Comparison of ENCODE assay signal across 34 cellular contexts in genomic region chr15:36007699-36008098, GRCh38.
DNase-seq lines count a peak whose midpoint lies in the region; ATAC-seq, FAIRE-seq and TF ChIP-seq lines count a peak whose summit lies in the region.
"Had no signal": no experiment of that assay in that cellular context is flagged by ENCODE, and none has a peak within 500 bp of the region (broad histone marks: within the 10 kb centered on the region; RNA-seq: fewer than 3 reads in every experiment).

No MANE protein-coding gene starts in this region.

- H3K27me3 Mint-ChIP-seq in activated CD4-positive, alpha-beta memory T cell treated with anti-CD3 and anti-CD28 coated beads for 36 hours, result no peaks in the 10 kb centered on the region
- no peaks in the 10 kb centered on the region for H3K27me3 Mint-ChIP-seq in immature natural killer cell (ENCODE audit: low read depth in 3 of 3)
- H3K27me3 Mint-ChIP-seq: B cell; CD4-positive, alpha-beta memory T cell; CD4-positive, alpha-beta T cell; CD4-positive, CD25-positive, alpha-beta regulatory T cell had no signal

- CTCF ChIA-PET in activated CD4-positive, alpha-beta memory T cell treated with anti-CD3 and anti-CD28 coated beads for 36 hours (lab: Charles Lee), result no interaction called here

- H3K4me3 ChIP-seq in body of pancreas (no peak overlapping the region), pancreas (no peak overlapping the region)
- H3K4me3 ChIP-seq: A549; BLaER1; BLaER1 treated with 17β-estradiol and CSF1 and Interleukin-3, amounts not matched to agents 10 nM and 100 nM had no signal

- H3K27ac Mint-ChIP-seq in activated CD4-positive, alpha-beta memory T cell treated with anti-CD3 and anti-CD28 coated beads for 36 hours, result no peak overlapping the region
- H3K27ac Mint-ChIP-seq in immature natural killer cell, result no peak overlapping the region
- H3K27ac Mint-ChIP-seq: B cell; CD14-positive monocyte; CD4-positive, alpha-beta memory T cell; CD4-positive, alpha-beta T cell; CD4-positive, CD25-positive, alpha-beta regulatory T cell; CD8-positive, alpha-beta memory T cell; CD8-positive, alpha-beta T cell had no signal

- peaks cover 7% of the 10 kb centered on the region for H3K9me3 Mint-ChIP-seq in activated CD4-positive, alpha-beta memory T cell treated with anti-CD3 and anti-CD28 coated beads for 36 hours
- H3K9me3 Mint-ChIP-seq in immature natural killer cell, result peaks cover 3 to 35% (median 12%) of the 10 kb centered on the region in 6 donors

- H3K9me3 ChIP-seq in body of pancreas (no peaks in the 10 kb centered on the region), pancreas (no peaks in the 10 kb centered on the region)
- H3K9me3 ChIP-seq: A549, BE2C had no signal

- no peaks in the 10 kb centered on the region for H3K36me3 Mint-ChIP-seq in activated CD4-positive, alpha-beta memory T cell treated with anti-CD3 and anti-CD28 coated beads for 36 hours
- peaks cover 0 to 2% (median 0%) of the 10 kb centered on the region in 3 donors for H3K36me3 Mint-ChIP-seq in immature natural killer cell
- H3K36me3 Mint-ChIP-seq: CD14-positive monocyte; CD4-positive, alpha-beta memory T cell; CD4-positive, CD25-positive, alpha-beta regulatory T cell; CD8-positive, alpha-beta memory T cell; CD8-positive, alpha-beta T cell had no signal

- FAIRE-seq in pancreas (lab: Jason Lieb, UNC), result no peak
- FAIRE-seq: A204.1, A549, D721Med had no signal

- H3K36me3 ChIP-seq in body of pancreas (replicated peaks in 1 of 2; ENCODE audit: insufficient read depth in 1 of 2, low read depth in 2 of 2) (no peaks in the 10 kb centered on the region), pancreas (no peaks in the 10 kb centered on the region)
- H3K36me3 ChIP-seq: BE2C; BLaER1; BLaER1 treated with 17β-estradiol and CSF1 and Interleukin-3, amounts not matched to agents 10 nM and 100 nM had no signal

- no peaks in the 10 kb centered on the region for H3K4me1 Mint-ChIP-seq in activated CD4-positive, alpha-beta memory T cell treated with anti-CD3 and anti-CD28 coated beads for 36 hours (ENCODE audit: low read depth)
- no peaks in the 10 kb centered on the region for H3K4me1 Mint-ChIP-seq in immature natural killer cell
- H3K4me1 Mint-ChIP-seq: B cell; CD14-positive monocyte; CD4-positive, alpha-beta memory T cell; CD4-positive, CD25-positive, alpha-beta regulatory T cell; CD8-positive, alpha-beta memory T cell had no signal

- no peak for TF ChIP-seq POLR2A in body of pancreas (IDR thresholded peaks at IDR 0.05)

- ATAC-seq in body of pancreas (peak; percentile 15), pancreas (peak in 3 of 4 donors; percentile 68 to 91 (median 71)), HG02763 (IDR thresholded peaks at IDR 0.05; ENCODE audit: unreplicated experiment) (no peak)
- ATAC-seq: A549; CD8-positive, alpha-beta T cell had no signal

- no peaks in the 10 kb centered on the region for H3K27me3 ChIP-seq in body of pancreas
- H3K27me3 ChIP-seq in pancreas, result no peaks in the 10 kb centered on the region
- H3K27me3 ChIP-seq: BE2C; BLaER1; BLaER1 treated with 17β-estradiol and CSF1 and Interleukin-3, amounts not matched to agents 10 nM and 100 nM had no signal

- H3K4me1 ChIP-seq in body of pancreas, result peaks cover 1% of the 10 kb centered on the region
- H3K4me1 ChIP-seq in pancreas, result peaks cover 0 to 8% (median 5%) of the 10 kb centered on the region in 3 donors
- H3K4me1 ChIP-seq: A549; BLaER1; BLaER1 treated with 17β-estradiol and CSF1 and Interleukin-3, amounts not matched to agents 10 nM and 100 nM; Caco-2 had no signal

- H3K4me3 Mint-ChIP-seq in activated CD4-positive, alpha-beta memory T cell treated with anti-CD3 and anti-CD28 coated beads for 36 hours, result no peak overlapping the region
- H3K4me3 Mint-ChIP-seq in immature natural killer cell, result no peak overlapping the region
- H3K4me3 Mint-ChIP-seq: B cell; CD14-positive monocyte; CD4-positive, alpha-beta memory T cell; CD4-positive, alpha-beta T cell; CD4-positive, CD25-positive, alpha-beta regulatory T cell; CD8-positive, alpha-beta memory T cell; CD8-positive, alpha-beta T cell had no signal

- peak; percentile 20 for DNase-seq in NCI-H69 (lab: John Stamatoyannopoulos, UW)
- DNase-seq in body of pancreas, result no peak
- DNase-seq in pancreas, result no peak
- no peak for DNase-seq in activated CD4-positive, alpha-beta memory T cell treated with anti-CD3 and anti-CD28 coated beads for 36 hours
- DNase-seq in immature natural killer cell, result no peak
- DNase-seq: 8988T; ACHN; AML-193; BE2C; C1 segment of cervical spinal cord; Caco-2; Calu3; CD4-positive, alpha-beta memory T cell; CD4-positive, alpha-beta T cell; CD4-positive, CD25-positive, alpha-beta regulatory T cell; CD8-positive, alpha-beta memory T cell; CD8-positive, alpha-beta T cell; COR-L47; DMS 273 treated with DMSO at 0.1 percent for 48 hours; DMS153; DMS79; DMS79 treated with DMSO at 0.1 percent for 48 hours; DND-41; EL had no signal

- TF ChIP-seq CTCF in body of pancreas (IDR thresholded peaks at IDR 0.05) (no peak), pancreas (IDR thresholded peaks at IDR 0.05) (no peak)

- no peak overlapping the region for H3K27ac ChIP-seq in body of pancreas
- no peak overlapping the region for H3K27ac ChIP-seq in pancreas
- H3K27ac ChIP-seq: 22Rv1; A549; BLaER1; BLaER1 treated with 17β-estradiol and CSF1 and Interleukin-3, amounts not matched to agents 10 nM and 100 nM; C4-2B had no signal

- intact Hi-C loops in body of pancreas (cut with DNase I) (no loop called here), pancreas (cut with DNase I) (no loop called here)
- intact Hi-C loops in activated CD4-positive, alpha-beta memory T cell treated with anti-CD3 and anti-CD28 coated beads for 36 hours (cut with micrococcal nuclease), result no loop called here

- 32 to 41% methylated on average over 1 of the region's 1 CpG for WGBS in body of pancreas, 2 donors
- 14 to 24% methylated on average over 1 of the region's 1 CpG for WGBS in pancreas, 2 donors

- POLR2A ChIA-PET in activated CD4-positive, alpha-beta memory T cell treated with anti-CD3 and anti-CD28 coated beads for 36 hours (lab: Charles Lee), result no interaction called here
